In genomic region chr21:31945576-31945975, GRCh38 we compare ENCODE assay signal across 1 cellular context.
A peak's percentile ranks its signal among the peaks of the same experiment; 100 is the strongest.
TF ChIP-seq lines count a peak whose summit lies in the region.

No MANE protein-coding gene starts in this region.

TF ChIP-seq in IMR-90, 13 proteins besides CTCF, POLR2A, EP300 and RAD21:
- TF ChIP-seq FOS (IDR thresholded peaks at IDR 0.05; ENCODE audit: low read depth, low read length) (peak; percentile 68; the same call in 1 of the 2 replicates), RCOR1 (IDR thresholded peaks at IDR 0.05; ENCODE audit: insufficient replicate concordance, low read length) (peak; percentile 41), SMC3 (IDR thresholded peaks at IDR 0.05; ENCODE audit: low read depth, low read length) (peak; percentile 13; the same call in 1 of the 2 replicates), CHD1 (IDR thresholded peaks at IDR 0.05; ENCODE audit: low read depth, low read length) (no peak), NFE2L2 (IDR thresholded peaks at IDR 0.05; ENCODE audit: low read depth, low read length) (no peak), MAFK (IDR thresholded peaks at IDR 0.05; ENCODE audit: low read depth, low read length) (no peak)
- TF ChIP-seq, protein P1, sequence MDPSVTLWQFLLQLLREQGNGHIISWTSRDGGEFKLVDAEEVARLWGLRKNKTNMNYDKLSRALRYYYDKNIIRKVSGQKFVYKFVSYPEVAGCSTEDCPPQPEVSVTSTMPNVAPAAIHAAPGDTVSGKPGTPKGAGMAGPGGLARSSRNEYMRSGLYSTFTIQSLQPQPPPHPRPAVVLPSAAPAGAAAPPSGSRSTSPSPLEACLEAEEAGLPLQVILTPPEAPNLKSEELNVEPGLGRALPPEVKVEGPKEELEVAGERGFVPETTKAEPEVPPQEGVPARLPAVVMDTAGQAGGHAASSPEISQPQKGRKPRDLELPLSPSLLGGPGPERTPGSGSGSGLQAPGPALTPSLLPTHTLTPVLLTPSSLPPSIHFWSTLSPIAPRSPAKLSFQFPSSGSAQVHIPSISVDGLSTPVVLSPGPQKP (IDR thresholded peaks at IDR 0.05; ENCODE audit: borderline replicate concordance, low read depth, low read length): no peak
TF ChIP-seq in IMR-90: peak in this region for 3.
